ENCODE assay signal across 24 cellular contexts in genomic region chr1:178275083-178275482, GRCh38.
DNase-seq lines count a peak whose midpoint lies in the region; ATAC-seq and TF ChIP-seq lines count a peak whose summit lies in the region.
"Had no signal": no experiment of that assay in that cellular context is flagged by ENCODE, and none has a peak within 500 bp of the region (broad histone marks: within the 10 kb centered on the region; RNA-seq: fewer than 3 reads in every experiment).

No MANE protein-coding gene starts in this region.

- H3K36me3 Mint-ChIP-seq in naive thymus-derived CD4-positive, alpha-beta T cell: no peaks in the 10 kb centered on the region
- H3K36me3 Mint-ChIP-seq in activated CD4-positive, alpha-beta memory T cell treated with anti-CD3 and anti-CD28 coated beads, Interleukin-2, amount 10 ng/mL, durations not matched to agents 7 days and 5 days (ENCODE audit: low read depth): no peaks in the 10 kb centered on the region

- no peaks in the 10 kb centered on the region for H3K27me3 ChIP-seq in naive thymus-derived CD4-positive, alpha-beta T cell (ENCODE audit: control insufficient read depth in 2 of 2, insufficient read depth in 2 of 2, low read length in 2 of 2)
- no peaks in the 10 kb centered on the region for H3K27me3 ChIP-seq in uterus
- H3K27me3 ChIP-seq: BLaER1, cardiac muscle cell, neutrophil, stomach, tibial nerve had no signal

- H3K27ac Mint-ChIP-seq in naive thymus-derived CD4-positive, alpha-beta T cell: no peak overlapping the region
- no peak overlapping the region for H3K27ac Mint-ChIP-seq in activated CD4-positive, alpha-beta memory T cell treated with anti-CD3 and anti-CD28 coated beads, Interleukin-2, amount 10 ng/mL, durations not matched to agents 7 days and 5 days
- H3K27ac Mint-ChIP-seq: activated CD8-positive, alpha-beta T cell treated with anti-CD3 and anti-CD28 coated beads for 36 hours had no signal

- no peaks in the 10 kb centered on the region for H3K4me1 ChIP-seq in naive thymus-derived CD4-positive, alpha-beta T cell (ENCODE audit: control insufficient read depth in 2 of 2, insufficient read depth in 2 of 2, low read length in 2 of 2)
- no peaks in the 10 kb centered on the region for H3K4me1 ChIP-seq in uterus
- H3K4me1 ChIP-seq: BLaER1 had no signal

- no peaks in the 10 kb centered on the region for H3K9me3 ChIP-seq in naive thymus-derived CD4-positive, alpha-beta T cell (ENCODE audit: control insufficient read depth in 2 of 3, low read length in 3 of 3)
- H3K9me3 ChIP-seq in uterus: no peaks in the 10 kb centered on the region
- H3K9me3 ChIP-seq: neutrophil, stomach, tibial nerve had no signal

- H3K36me3 ChIP-seq in naive thymus-derived CD4-positive, alpha-beta T cell (ENCODE audit: control insufficient read depth in 2 of 3, insufficient read depth in 3 of 3, low read length in 3 of 3): no peaks in the 10 kb centered on the region
- no peaks in the 10 kb centered on the region for H3K36me3 ChIP-seq in uterus
- H3K36me3 ChIP-seq: BLaER1, cardiac muscle cell, neutrophil, stomach, tibial nerve had no signal

- TF ChIP-seq POLR2A in uterus (IDR thresholded peaks at IDR 0.05): no peak

- TF ChIP-seq CTCF in LNCaP clone FGC (IDR thresholded peaks at IDR 0.05; ENCODE audit: control insufficient read depth, extremely low read depth, insufficient read depth) (no peak), epithelial cell of esophagus (IDR thresholded peaks at IDR 0.05; ENCODE audit: insufficient read depth, low read depth, low read length, missing control alignments) (no peak), uterus (IDR thresholded peaks at IDR 0.05) (no peak)

- intact Hi-C loops in naive thymus-derived CD4-positive, alpha-beta T cell (cut with micrococcal nuclease): no loop called here
- intact Hi-C loops in uterus (cut with DNase I; ENCODE audit: low total_unique reads): no loop called here

- POLR2A ChIA-PET in naive thymus-derived CD4-positive, alpha-beta T cell (lab: Charles Lee): no interaction called here
- POLR2A ChIA-PET in activated CD4-positive, alpha-beta memory T cell treated with anti-CD3 and anti-CD28 coated beads, Interleukin-2, amount 10 ng/mL, durations not matched to agents 7 days and 5 days (lab: Charles Lee): no interaction called here

- H3K4me3 ChIP-seq in LNCaP clone FGC (ENCODE audit: low read depth, low read length): no peak overlapping the region
- no peak overlapping the region for H3K4me3 ChIP-seq in epithelial cell of esophagus (ENCODE audit: low read length)
- H3K4me3 ChIP-seq in naive thymus-derived CD4-positive, alpha-beta T cell (ENCODE audit: low read length): no peak overlapping the region
- H3K4me3 ChIP-seq in uterus: no peak overlapping the region
- H3K4me3 ChIP-seq: BLaER1, cardiac muscle cell, stomach, tibial nerve had no signal

- H3K4me3 Mint-ChIP-seq in naive thymus-derived CD4-positive, alpha-beta T cell: no peak overlapping the region
- H3K4me3 Mint-ChIP-seq in activated CD4-positive, alpha-beta memory T cell treated with anti-CD3 and anti-CD28 coated beads, Interleukin-2, amount 10 ng/mL, durations not matched to agents 7 days and 5 days: no peak overlapping the region
- H3K4me3 Mint-ChIP-seq: activated CD8-positive, alpha-beta T cell treated with anti-CD3 and anti-CD28 coated beads for 36 hours had no signal

- no peak overlapping the region for H3K27ac ChIP-seq in naive thymus-derived CD4-positive, alpha-beta T cell (ENCODE audit: low read depth, low read length)
- H3K27ac ChIP-seq in uterus: no peak overlapping the region
- H3K27ac ChIP-seq: BLaER1, cardiac muscle cell, neutrophil, stomach, tibial nerve had no signal

- H3K4me1 Mint-ChIP-seq in naive thymus-derived CD4-positive, alpha-beta T cell: no peaks in the 10 kb centered on the region
- H3K4me1 Mint-ChIP-seq in activated CD4-positive, alpha-beta memory T cell treated with anti-CD3 and anti-CD28 coated beads, Interleukin-2, amount 10 ng/mL, durations not matched to agents 7 days and 5 days: no peaks in the 10 kb centered on the region

- H3K9me3 Mint-ChIP-seq in naive thymus-derived CD4-positive, alpha-beta T cell: peaks cover 0 to 2% (median 0%) of the 10 kb centered on the region in 11 donors
- no peaks in the 10 kb centered on the region for H3K9me3 Mint-ChIP-seq in activated CD4-positive, alpha-beta memory T cell treated with anti-CD3 and anti-CD28 coated beads, Interleukin-2, amount 10 ng/mL, durations not matched to agents 7 days and 5 days

- DNase-seq in EH (ENCODE audit: low read depth) (peak; percentile 30), LNCaP clone FGC (ENCODE audit: low read depth) (peak; percentile 28), epithelial cell of esophagus (ENCODE audit: low read depth) (peak; percentile 21), uterus (no peak), NCI-H82 treated with DMSO at 0.1 percent for 48 hours (lab: John Stamatoyannopoulos, UW; ENCODE audit: unreplicated experiment) (no peak), CD1c-positive myeloid dendritic cell (ENCODE audit: extremely low spot score) (no peak)
- no peak for DNase-seq in naive thymus-derived CD4-positive, alpha-beta T cell
- DNase-seq in activated CD4-positive, alpha-beta memory T cell treated with anti-CD3 and anti-CD28 coated beads, Interleukin-2, amount 10 ng/mL, durations not matched to agents 7 days and 5 days: no peak
- DNase-seq: activated CD4-positive, CD25-positive, alpha-beta regulatory T cell; activated CD8-positive, alpha-beta T cell treated with anti-CD3 and anti-CD28 coated beads for 36 hours; activated gamma-delta T cell treated with Interleukin-2 at 50 U/mL for 16 hours; activated T-cell treated with anti-CD3 and anti-CD28 coated beads for 4 hours; Calu3; GOT3; MM.1S; NCI-H146; NCI-H69; stimulated activated CD4-positive, alpha-beta T cell treated with anti-CD3 and anti-CD28 coated beads, Interleukin-12 subunit alpha, Interleukin-12 subunit beta, amount 100 ng/mL, for 4 hours; stomach; T1000 had no signal

- CTCF ChIA-PET in naive thymus-derived CD4-positive, alpha-beta T cell (lab: Charles Lee): no interaction called here
- CTCF ChIA-PET in activated CD4-positive, alpha-beta memory T cell treated with anti-CD3 and anti-CD28 coated beads, Interleukin-2, amount 10 ng/mL, durations not matched to agents 7 days and 5 days (lab: Charles Lee): interaction anchor here (2.0 kb wide), 1 partner anchor 25 kb away, joined by 5 read pairs; no protein-coding TSS in a partner anchor

- peaks cover 0 to 11% (median 0%) of the 10 kb centered on the region in 5 donors for H3K27me3 Mint-ChIP-seq in naive thymus-derived CD4-positive, alpha-beta T cell
- H3K27me3 Mint-ChIP-seq in activated CD4-positive, alpha-beta memory T cell treated with anti-CD3 and anti-CD28 coated beads, Interleukin-2, amount 10 ng/mL, durations not matched to agents 7 days and 5 days: no peaks in the 10 kb centered on the region

- peak; percentile 20 for ATAC-seq in naive thymus-derived CD4-positive, alpha-beta T cell
- ATAC-seq: activated CD8-positive, alpha-beta T cell treated with anti-CD3 and anti-CD28 coated beads for 36 hours had no signal

Comparison
In these comparisons a context has a peak if more than half of its experiments do, and no peak if none do; other contexts are left out.
1. DNase-seq: peak in EH (single experiment), LNCaP clone FGC (single experiment) and epithelial cell of esophagus (single experiment); none in naive thymus-derived CD4-positive, alpha-beta T cell (0 of 9), uterus (0 of 2), NCI-H82 treated with DMSO at 0.1 percent for 48 hours (single experiment), activated CD4-positive, alpha-beta memory T cell treated with anti-CD3 and anti-CD28 coated beads, Interleukin-2, amount 10 ng/mL, durations not matched to agents 7 days and 5 days (single experiment) and CD1c-positive myeloid dendritic cell (single experiment).